17 cellular contexts compared by ENCODE assay signal in genomic region chr1:19797827-19798226, GRCh38. TPM values are rescaled to one million over a fixed set of nuclear protein-coding genes. Genes with fewer than 3 reads are reported as not detected.
A peak's percentile ranks its signal among the peaks of the same experiment; 100 is the strongest.
DNase-seq lines count a peak whose midpoint lies in the region; ATAC-seq and TF ChIP-seq lines count a peak whose summit lies in the region.
"Had no signal": no experiment of that assay in that cellular context is flagged by ENCODE, and none has a peak within 500 bp of the region (broad histone marks: within the 10 kb centered on the region; RNA-seq: fewer than 3 reads in every experiment).

No MANE protein-coding gene starts in this region.

- DNase-seq in NCI-H345 (lab: John Stamatoyannopoulos, UW), result peak; percentile 31
- DNase-seq in NCI-H345 treated with DMSO at 0.1 percent for 48 hours (lab: John Stamatoyannopoulos, UW; ENCODE audit: unreplicated experiment), result no peak
- DNase-seq in HFFc6, result no peak
- DNase-seq in activated naive CD8-positive, alpha-beta T cell treated with anti-CD3 and anti-CD28 coated beads, Interleukin-2, amount 10 ng/mL, durations not matched to agents 7 days and 5 days, result no peak
- DNase-seq in nephron progenitor cell, result no peak
- DNase-seq in ureter (ENCODE audit: low spot score), result no peak
- no peak for DNase-seq in posterior cingulate gyrus
- DNase-seq in HAP-1 (ENCODE audit: low spot score in 2 of 2), result no peak
- DNase-seq: activated T-cell treated with anti-CD3 and anti-CD28 coated beads, Interleukin-2, amount 50 U/mL, for 1 hour; Calu3; dermis blood vessel endothelial cell; NCI-H2029 treated with DMSO at 0.1 percent for 48 hours; right lobe of liver had no signal

- intact Hi-C loops in posterior cingulate gyrus (cut with DNase I), result no loop called here

- peaks cover 38% of the 10 kb centered on the region for H3K4me1 Mint-ChIP-seq in HFFc6 (ENCODE audit: low read depth)
- peaks cover 17% of the 10 kb centered on the region for H3K4me1 Mint-ChIP-seq in activated naive CD8-positive, alpha-beta T cell treated with anti-CD3 and anti-CD28 coated beads, Interleukin-2, amount 10 ng/mL, durations not matched to agents 7 days and 5 days
- peaks cover 48% of the 10 kb centered on the region for H3K4me1 Mint-ChIP-seq in nephron progenitor cell

- H3K27ac Mint-ChIP-seq in HFFc6, result peak overlapping the region; percentile 82
- H3K27ac Mint-ChIP-seq in activated naive CD8-positive, alpha-beta T cell treated with anti-CD3 and anti-CD28 coated beads, Interleukin-2, amount 10 ng/mL, durations not matched to agents 7 days and 5 days, result peak overlapping the region; percentile 61
- H3K27ac Mint-ChIP-seq in nephron progenitor cell, result no peak overlapping the region

- H3K4me3 Mint-ChIP-seq in HFFc6, result peak overlapping the region; percentile 42; the same call in 1 of the 2 replicates
- H3K4me3 Mint-ChIP-seq in activated naive CD8-positive, alpha-beta T cell treated with anti-CD3 and anti-CD28 coated beads, Interleukin-2, amount 10 ng/mL, durations not matched to agents 7 days and 5 days, result peak overlapping the region; percentile 51
- H3K4me3 Mint-ChIP-seq in nephron progenitor cell, result peak overlapping the region; percentile 16

- H3K9me3 ChIP-seq in HAP-1, result no peaks in the 10 kb centered on the region
- H3K9me3 ChIP-seq: right lobe of liver, vagina had no signal

- H3K27me3 Mint-ChIP-seq in HFFc6 (ENCODE audit: insufficient read depth), result no peaks in the 10 kb centered on the region; the same call in none of the 2 replicates
- H3K27me3 Mint-ChIP-seq in activated naive CD8-positive, alpha-beta T cell treated with anti-CD3 and anti-CD28 coated beads, Interleukin-2, amount 10 ng/mL, durations not matched to agents 7 days and 5 days, result peaks cover 7% of the 10 kb centered on the region
- peaks cover 50% of the 10 kb centered on the region for H3K27me3 Mint-ChIP-seq in nephron progenitor cell (ENCODE audit: low read depth, poor library complexity)

- H3K36me3 Mint-ChIP-seq in HFFc6 (ENCODE audit: low read depth) (peaks cover 24% of the 10 kb centered on the region), nephron progenitor cell (ENCODE audit: low read depth) (no peaks in the 10 kb centered on the region)
- peaks cover 17% of the 10 kb centered on the region for H3K36me3 Mint-ChIP-seq in activated naive CD8-positive, alpha-beta T cell treated with anti-CD3 and anti-CD28 coated beads, Interleukin-2, amount 10 ng/mL, durations not matched to agents 7 days and 5 days

- H3K27me3 ChIP-seq in HAP-1 (ENCODE audit: low read depth), result no peaks in the 10 kb centered on the region
- H3K27me3 ChIP-seq: right lobe of liver, vagina had no signal

- no peak overlapping the region for H3K4me3 ChIP-seq in HAP-1
- H3K4me3 ChIP-seq: right lobe of liver, vagina had no signal

- no peak for ATAC-seq in activated naive CD8-positive, alpha-beta T cell treated with anti-CD3 and anti-CD28 coated beads, Interleukin-2, amount 10 ng/mL, durations not matched to agents 7 days and 5 days (ENCODE audit: low read depth)
- ATAC-seq: left lobe of liver, right lobe of liver had no signal

- in situ Hi-C loops in HAP-1 (cut with MboI; ENCODE audit: low sequenced_read_pairs), result no loop called here

- POLR2A ChIA-PET in activated naive CD8-positive, alpha-beta T cell treated with anti-CD3 and anti-CD28 coated beads, Interleukin-2, amount 10 ng/mL, durations not matched to agents 7 days and 5 days (lab: Charles Lee), result no interaction called here

- no peaks in the 10 kb centered on the region for H3K36me3 ChIP-seq in HAP-1 (replicated peaks)
- H3K36me3 ChIP-seq: vagina had no signal

- TF ChIP-seq CTCF in HFFc6 (IDR thresholded peaks at IDR 0.05), result no peak
- TF ChIP-seq CTCF in nephron progenitor cell (IDR thresholded peaks at IDR 0.05), result no peak

- H3K9me3 Mint-ChIP-seq in HFFc6 (no peaks in the 10 kb centered on the region), nephron progenitor cell (no peaks in the 10 kb centered on the region)
- H3K9me3 Mint-ChIP-seq in activated naive CD8-positive, alpha-beta T cell treated with anti-CD3 and anti-CD28 coated beads, Interleukin-2, amount 10 ng/mL, durations not matched to agents 7 days and 5 days, result no peaks in the 10 kb centered on the region

- H3K4me1 ChIP-seq in HAP-1, result peaks cover 10% of the 10 kb centered on the region

RNA-seq across cellular contexts. Expression of gene TMCO4, which starts 1.9 kb away (rescaled TPM):
- 10 to 100 TPM; 17.4 to 30.6 (median 27.8) TPM for total RNA-seq in HFFc6 (2021; fragmentation: NEBNext Ultra II Directional; extraction: Animal tissue kit (Norgen Biotek cat#: 25700))
- 10 to 100 TPM; 14.3 to 16.7 TPM for total RNA-seq in activated naive CD8-positive, alpha-beta T cell treated with anti-CD3 and anti-CD28 coated beads, Interleukin-2, amount 10 ng/mL, durations not matched to agents 7 days and 5 days
- total RNA-seq in ureter, result 60.8 TPM

RNA-seq across cellular contexts. Expression of gene RNF186, which starts 17.3 kb away (rescaled TPM):
- not detected for total RNA-seq in HFFc6 (2021; fragmentation: NEBNext Ultra II Directional; extraction: Animal tissue kit (Norgen Biotek cat#: 25700))
- total RNA-seq in activated naive CD8-positive, alpha-beta T cell treated with anti-CD3 and anti-CD28 coated beads, Interleukin-2, amount 10 ng/mL, durations not matched to agents 7 days and 5 days, result not detected
- total RNA-seq in ureter, result not detected
- total RNA-seq: Calu3, dermis blood vessel endothelial cell, fibroblast of lung, SK-MEL-5, vagina had no signal
